In genomic region chr21:43375827-43376795, GRCh38 we compare ENCODE assay signal across 20 cellular contexts.
"Had no signal": no experiment of that assay in that cellular context is flagged by ENCODE, and none has a peak within 500 bp of the region (broad histone marks: within the 10 kb centered on the region; RNA-seq: fewer than 3 reads in every experiment).

No MANE protein-coding gene starts in this region.

- H3K36me3 Mint-ChIP-seq: activated CD8-positive, alpha-beta memory T cell treated with anti-CD3 and anti-CD28 coated beads, Interleukin-2, amount 10 ng/mL, durations not matched to agents 7 days and 5 days; activated naive CD4-positive, alpha-beta T cell treated with anti-CD3 and anti-CD28 coated beads, Interleukin-2, amount 10 ng/mL, durations not matched to agents 7 days and 5 days; type B pancreatic cell had no signal

- H3K9me3 ChIP-seq: body of pancreas had no signal

- H3K27ac Mint-ChIP-seq: activated CD8-positive, alpha-beta memory T cell treated with anti-CD3 and anti-CD28 coated beads, Interleukin-2, amount 10 ng/mL, durations not matched to agents 7 days and 5 days; activated naive CD4-positive, alpha-beta T cell treated with anti-CD3 and anti-CD28 coated beads, Interleukin-2, amount 10 ng/mL, durations not matched to agents 7 days and 5 days; stimulated activated naive CD8-positive, alpha-beta T cell treated with anti-CD3 and anti-CD28 coated beads, Interleukin-15, Interleukin-2, amounts not matched to agents 100 ng/mL and 50 ng/mL, for 24 hours; type B pancreatic cell had no signal

- H3K27me3 Mint-ChIP-seq: activated CD8-positive, alpha-beta memory T cell treated with anti-CD3 and anti-CD28 coated beads, Interleukin-2, amount 10 ng/mL, durations not matched to agents 7 days and 5 days; central memory CD8-positive, alpha-beta T cell; stimulated activated naive CD8-positive, alpha-beta T cell treated with anti-CD3 and anti-CD28 coated beads, Interleukin-15, Interleukin-2, amounts not matched to agents 100 ng/mL and 50 ng/mL, for 24 hours; type B pancreatic cell had no signal

- DNase-seq: activated CD4-positive, alpha-beta T cell treated with anti-CD3 and anti-CD28 coated beads, Interleukin-2, amount 50 U/mL, for 4 hours; activated CD4-positive, CD25-positive, alpha-beta regulatory T cell; activated CD8-positive, alpha-beta memory T cell treated with anti-CD3 and anti-CD28 coated beads, Interleukin-2, amount 10 ng/mL, durations not matched to agents 7 days and 5 days; activated naive CD4-positive, alpha-beta T cell treated with anti-CD3 and anti-CD28 coated beads, Interleukin-2, amount 10 ng/mL, durations not matched to agents 7 days and 5 days; activated T-cell treated with anti-CD3 and anti-CD28 coated beads, Interleukin-2, amount 50 U/mL, for 1 hour; amniotic stem cell; body of pancreas; cortex of kidney; effector CD4-positive, alpha-beta T cell; foreskin melanocyte; head of caudate nucleus; midbrain; small intestine; stimulated activated CD4-positive, alpha-beta T cell treated with anti-CD3 and anti-CD28 coated beads, Interleukin-4, amount 100 ng/mL, for 24 hours had no signal

- H3K9me3 Mint-ChIP-seq: activated naive CD4-positive, alpha-beta T cell treated with anti-CD3 and anti-CD28 coated beads, Interleukin-2, amount 10 ng/mL, durations not matched to agents 7 days and 5 days; central memory CD8-positive, alpha-beta T cell; stimulated activated naive CD8-positive, alpha-beta T cell treated with anti-CD3 and anti-CD28 coated beads, Interleukin-15, Interleukin-2, amounts not matched to agents 100 ng/mL and 50 ng/mL, for 24 hours; type B pancreatic cell had no signal

- H3K27me3 ChIP-seq: body of pancreas had no signal

- H3K27ac ChIP-seq: body of pancreas, SK-N-MC had no signal

- H3K4me3 Mint-ChIP-seq: activated CD8-positive, alpha-beta memory T cell treated with anti-CD3 and anti-CD28 coated beads, Interleukin-2, amount 10 ng/mL, durations not matched to agents 7 days and 5 days; activated naive CD4-positive, alpha-beta T cell treated with anti-CD3 and anti-CD28 coated beads, Interleukin-2, amount 10 ng/mL, durations not matched to agents 7 days and 5 days; central memory CD8-positive, alpha-beta T cell; stimulated activated naive CD8-positive, alpha-beta T cell treated with anti-CD3 and anti-CD28 coated beads, Interleukin-15, Interleukin-2, amounts not matched to agents 100 ng/mL and 50 ng/mL, for 24 hours; type B pancreatic cell had no signal

- FAIRE-seq: endothelial cell of umbilical vein, small intestine had no signal

- H3K4me3 ChIP-seq: body of pancreas, lung, SK-N-MC had no signal

- H3K4me1 ChIP-seq: body of pancreas had no signal

- H3K4me1 Mint-ChIP-seq: activated CD8-positive, alpha-beta memory T cell treated with anti-CD3 and anti-CD28 coated beads, Interleukin-2, amount 10 ng/mL, durations not matched to agents 7 days and 5 days; activated naive CD4-positive, alpha-beta T cell treated with anti-CD3 and anti-CD28 coated beads, Interleukin-2, amount 10 ng/mL, durations not matched to agents 7 days and 5 days; central memory CD8-positive, alpha-beta T cell had no signal

- ATAC-seq: activated CD8-positive, alpha-beta memory T cell treated with anti-CD3 and anti-CD28 coated beads, Interleukin-2, amount 10 ng/mL, durations not matched to agents 7 days and 5 days; body of pancreas had no signal
